ENCODE assay signal across 29 cellular contexts in the genomic region with DNA sequence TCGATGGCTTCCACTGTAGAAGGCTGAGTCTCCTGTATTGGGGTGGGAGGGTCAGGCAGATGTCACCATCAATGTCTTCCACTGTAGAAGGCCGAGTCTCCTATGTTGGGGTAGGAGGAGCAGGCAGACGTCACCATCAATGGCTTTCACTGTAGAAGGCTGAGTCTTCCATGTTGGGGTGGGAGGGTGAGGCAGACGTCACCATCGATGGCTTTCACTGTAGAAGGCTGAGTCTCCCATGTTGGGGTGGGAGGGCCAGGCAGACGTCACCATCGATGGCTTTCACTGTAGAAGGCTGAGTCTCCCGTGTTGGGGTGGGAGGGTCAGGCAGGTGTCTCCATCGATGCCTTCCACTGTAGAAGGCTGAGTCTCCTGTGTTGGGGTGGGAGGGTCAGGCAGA.
"Had no signal": no experiment of that assay in that cellular context is flagged by ENCODE, and none has a peak within 500 bp of the region (broad histone marks: within the 10 kb centered on the region; RNA-seq: fewer than 3 reads in every experiment).

No MANE protein-coding gene starts in this region.

- H3K4me1 ChIP-seq: neural progenitor cell, pancreas, prostate gland, spleen, suprapubic skin, testis, tibial artery, transverse colon, upper lobe of right lung, uterus had no signal

- H3K4me2 ChIP-seq: neural progenitor cell, smooth muscle cell had no signal

- H3K27me3 ChIP-seq: neural progenitor cell, neutrophil, pancreas, spleen, suprapubic skin, testis, transverse colon, upper lobe of right lung, uterus had no signal

- FAIRE-seq: pancreas had no signal

- H3K36me3 ChIP-seq: neural progenitor cell, neutrophil, pancreas, prostate gland, spleen, suprapubic skin, tibial artery, transverse colon, upper lobe of right lung, uterus had no signal

- H3K9me3 ChIP-seq: neutrophil, pancreas, prostate gland, suprapubic skin, testis, tibial artery, transverse colon, upper lobe of right lung, uterus had no signal

- ATAC-seq: naive thymus-derived CD4-positive, alpha-beta T cell; pancreas; right cardiac atrium; sciatic nerve; stimulated activated memory B cell treated with anti-CD40 and anti-IgM and Interleukin-4, amounts not matched to agents 10 μg/mL and 1 μg/mL and 100 μg/mL, for 72 hours; stimulated activated naive CD8-positive, alpha-beta T cell treated with anti-CD3 and anti-CD28 coated beads, Interleukin-15, amount 100 ng/mL, for 72 hours; stimulated activated naive CD8-positive, alpha-beta T cell treated with anti-CD3 and anti-CD28 coated beads, Interleukin-15, Interleukin-2, amounts not matched to agents 100 U/mL and 50 U/mL, for 24 hours; upper lobe of right lung had no signal

- H3K27ac ChIP-seq: neural progenitor cell, neutrophil, pancreas, prostate gland, skin epidermis, spleen, suprapubic skin, testis, tibial artery, transverse colon, upper lobe of right lung, uterus had no signal

- DNase-seq: naive thymus-derived CD4-positive, alpha-beta T cell; natural killer cell; nucleus accumbens; pancreas; retina; right cardiac atrium; spleen; stimulated activated CD4-positive, alpha-beta T cell treated with anti-CD3 and anti-CD28 coated beads, Interleukin-12 subunit alpha, Interleukin-12 subunit beta, amount 100 ng/mL, for 4 hours; stimulated activated CD4-positive, alpha-beta T cell treated with anti-CD3 and anti-CD28 coated beads, Interleukin-1b, Interleukin-23, amount 100 ng/mL, for 48 hours; stimulated activated CD4-positive, alpha-beta T cell treated with anti-CD3 and anti-CD28 coated beads, Interleukin-4, amount 100 ng/mL, for 1 hour; stimulated activated CD4-positive, alpha-beta T cell treated with anti-CD3 and anti-CD28 coated beads, Interleukin-4, amount 100 ng/mL, for 4 hours; stimulated activated CD8-positive, alpha-beta memory T cell treated with anti-CD3 and anti-CD28 coated beads, Interleukin-4, amount 100 ng/mL, for 48 hours; stimulated activated naive CD4-positive, alpha-beta T cell; stimulated activated naive CD8-positive, alpha-beta T cell treated with anti-CD3 and anti-CD28 coated beads, Interleukin-15, amount 100 ng/mL, for 72 hours; stimulated activated naive CD8-positive, alpha-beta T cell treated with anti-CD3 and anti-CD28 coated beads, Interleukin-15, Interleukin-2, amounts not matched to agents 100 U/mL and 50 U/mL, for 24 hours; substantia nigra; testis; tibial artery; transverse colon; upper lobe of right lung; uterus had no signal

- H3K4me3 ChIP-seq: neural progenitor cell, pancreas, prostate gland, skin epidermis, smooth muscle cell, spleen, suprapubic skin, testis, tibial artery, transverse colon, upper lobe of right lung, uterus had no signal

- H2AFZ ChIP-seq: neural progenitor cell had no signal

- H3K9ac ChIP-seq: neural progenitor cell had no signal
